24 cellular contexts compared by ENCODE assay signal in genomic region chr18:2913398-2914005, GRCh38.
DNase-seq lines count a peak whose midpoint lies in the region; ATAC-seq and TF ChIP-seq lines count a peak whose summit lies in the region.
"Had no signal": no experiment of that assay in that cellular context is flagged by ENCODE, and none has a peak within 500 bp of the region (broad histone marks: within the 10 kb centered on the region; RNA-seq: fewer than 3 reads in every experiment).

No MANE protein-coding gene starts in this region.

- peaks cover 21% of the 10 kb centered on the region for H3K4me1 Mint-ChIP-seq in activated naive CD8-positive, alpha-beta T cell (ENCODE audit: low read depth)
- H3K4me1 Mint-ChIP-seq in activated naive CD8-positive, alpha-beta T cell treated with anti-CD3 and anti-CD28 coated beads for 36 hours = peaks cover 25% of the 10 kb centered on the region
- H3K4me1 Mint-ChIP-seq in neural crest cell = peaks cover 20% of the 10 kb centered on the region

- no peaks in the 10 kb centered on the region for H3K79me2 ChIP-seq in MM.1S (ENCODE audit: low read length)

- H3K4me3 Mint-ChIP-seq in activated naive CD8-positive, alpha-beta T cell = no peak overlapping the region
- H3K4me3 Mint-ChIP-seq in activated naive CD8-positive, alpha-beta T cell treated with anti-CD3 and anti-CD28 coated beads for 36 hours = no peak overlapping the region
- H3K4me3 Mint-ChIP-seq in neural crest cell = peak overlapping the region; percentile 5
- H3K4me3 Mint-ChIP-seq: activated T-helper 17 cell treated with anti-CD3 and anti-CD28 coated beads, Interleukin-2, amount 50 U/mL, for 72 hours had no signal

- H3K4me3 ChIP-seq in adipocyte (ENCODE audit: low read length) (no peak overlapping the region), MM.1S (ENCODE audit: low read length) (no peak overlapping the region)
- H3K4me3 ChIP-seq: lower lobe of right lung, PC-9, SJCRH30, transverse colon had no signal

- H3K9me2 ChIP-seq in MM.1S (replicated peaks; ENCODE audit: insufficient read depth, low read length) = no peaks in the 10 kb centered on the region

- H3K27me3 ChIP-seq in adipocyte (replicated peaks; ENCODE audit: control insufficient read depth, insufficient read depth, low read length) (no peaks in the 10 kb centered on the region), MM.1S (replicated peaks; ENCODE audit: insufficient read depth, low read length) (no peaks in the 10 kb centered on the region)
- H3K27me3 ChIP-seq: SJCRH30, transverse colon had no signal

- H3K27me3 Mint-ChIP-seq in activated naive CD8-positive, alpha-beta T cell = no peaks in the 10 kb centered on the region
- no peaks in the 10 kb centered on the region for H3K27me3 Mint-ChIP-seq in activated naive CD8-positive, alpha-beta T cell treated with anti-CD3 and anti-CD28 coated beads for 36 hours
- peaks cover under 1% of the 10 kb centered on the region for H3K27me3 Mint-ChIP-seq in neural crest cell (ENCODE audit: low read depth)
- H3K27me3 Mint-ChIP-seq: activated T-helper 17 cell treated with anti-CD3 and anti-CD28 coated beads, Interleukin-2, amount 50 U/mL, for 72 hours; CD8-positive, alpha-beta memory T cell had no signal

- no peaks in the 10 kb centered on the region for H4K20me1 ChIP-seq in MM.1S (ENCODE audit: insufficient read depth, low read length)

- H3K9me3 Mint-ChIP-seq in activated naive CD8-positive, alpha-beta T cell (ENCODE audit: low read depth) = no peaks in the 10 kb centered on the region
- H3K9me3 Mint-ChIP-seq in activated naive CD8-positive, alpha-beta T cell treated with anti-CD3 and anti-CD28 coated beads for 36 hours = no peaks in the 10 kb centered on the region
- H3K9me3 Mint-ChIP-seq in neural crest cell = no peaks in the 10 kb centered on the region
- H3K9me3 Mint-ChIP-seq: activated T-helper 17 cell treated with anti-CD3 and anti-CD28 coated beads, Interleukin-2, amount 50 U/mL, for 72 hours; CD8-positive, alpha-beta memory T cell had no signal

- no peak overlapping the region for H2AFZ ChIP-seq in MM.1S (ENCODE audit: low read length)
- H2AFZ ChIP-seq: PC-9 had no signal

- no peaks in the 10 kb centered on the region for H3F3A ChIP-seq in MM.1S (ENCODE audit: insufficient read depth, low read length)

- no peak overlapping the region for H3K4me2 ChIP-seq in MM.1S (ENCODE audit: low read depth, low read length)
- H3K4me2 ChIP-seq: PC-9 had no signal

- H3K27ac ChIP-seq in MM.1S (ENCODE audit: low read length) = no peak overlapping the region
- H3K27ac ChIP-seq: lower lobe of right lung, PC-9, SJCRH30, transverse colon had no signal

- H3K9me3 ChIP-seq in adipocyte (ENCODE audit: control insufficient read depth, low read length) (no peaks in the 10 kb centered on the region), MM.1S (replicated peaks; ENCODE audit: insufficient read depth, low read length) (no peaks in the 10 kb centered on the region)
- H3K9me3 ChIP-seq: lower lobe of right lung, SJCRH30, transverse colon had no signal

- ATAC-seq in GM18498 (IDR thresholded peaks at IDR 0.05; ENCODE audit: unreplicated experiment) = no peak
- ATAC-seq: activated T-helper 17 cell treated with anti-CD3 and anti-CD28 coated beads, Interleukin-2, amount 50 U/mL, for 72 hours; lower lobe of right lung had no signal

- H3K36me3 ChIP-seq in adipocyte (ENCODE audit: control insufficient read depth, insufficient read depth, low read length, severe bottlenecking) (peaks cover 58% of the 10 kb centered on the region), MM.1S (replicated peaks; ENCODE audit: insufficient read depth, low read length) (no peaks in the 10 kb centered on the region)

- H3K4me1 ChIP-seq in adipocyte (ENCODE audit: control insufficient read depth, insufficient read depth, low read length) = peaks cover 12% of the 10 kb centered on the region
- H3K4me1 ChIP-seq in MM.1S (ENCODE audit: low read length) = no peaks in the 10 kb centered on the region
- H3K4me1 ChIP-seq: SJCRH30 had no signal

- TF ChIP-seq CTCF in neural crest cell (conservative IDR thresholded peaks at IDR 0.05) (no peak), MM.1S (IDR thresholded peaks at IDR 0.05; ENCODE audit: low read length) (no peak)

- H3K36me3 Mint-ChIP-seq in activated naive CD8-positive, alpha-beta T cell = peaks cover 2% of the 10 kb centered on the region
- H3K36me3 Mint-ChIP-seq in activated naive CD8-positive, alpha-beta T cell treated with anti-CD3 and anti-CD28 coated beads for 36 hours = peaks cover 27% of the 10 kb centered on the region
- peaks cover 5% of the 10 kb centered on the region for H3K36me3 Mint-ChIP-seq in neural crest cell (ENCODE audit: low read depth)

- peak overlapping the region; percentile 54 for H3K27ac Mint-ChIP-seq in activated naive CD8-positive, alpha-beta T cell
- H3K27ac Mint-ChIP-seq in activated naive CD8-positive, alpha-beta T cell treated with anti-CD3 and anti-CD28 coated beads for 36 hours = no peak overlapping the region
- no peak overlapping the region for H3K27ac Mint-ChIP-seq in neural crest cell (ENCODE audit: unreplicated experiment)
- H3K27ac Mint-ChIP-seq: activated T-helper 17 cell treated with anti-CD3 and anti-CD28 coated beads, Interleukin-2, amount 50 U/mL, for 72 hours had no signal

- DNase-seq in activated naive CD8-positive, alpha-beta T cell treated with anti-CD3 and anti-CD28 coated beads for 36 hours = no peak
- DNase-seq in adipocyte (ENCODE audit: low read depth) (no peak), neural crest cell (ENCODE audit: low read depth, low spot score) (no peak), ureter (ENCODE audit: low spot score) (peak; percentile 31), MM.1S (no peak)
- no peak for DNase-seq in stimulated activated CD4-positive, alpha-beta T cell treated with anti-CD3 and anti-CD28 coated beads, Interleukin-4, amount 100 ng/mL, for 4 hours
- DNase-seq: activated CD4-positive, alpha-beta T cell treated with anti-CD3 and anti-CD28 coated beads, Interleukin-2, amount 50 U/mL, for 48 hours; amniotic stem cell; CD8-positive, alpha-beta memory T cell; dermis blood vessel endothelial cell; DMS79 treated with DMSO at 0.1 percent for 48 hours; HCEC 1CT; lower lobe of right lung; NCI-H1092 treated with DMSO at 0.1 percent for 48 hours; NCI-H2081; occipital lobe; PC-9; stimulated activated naive CD4-positive, alpha-beta T cell treated with Interleukin-2 at 50 U/mL for 16 hours; T-helper 1 cell; transverse colon had no signal

- H3K9ac ChIP-seq in adipocyte (ENCODE audit: low read length) (peak overlapping the region; percentile 26), MM.1S (ENCODE audit: low read length) (no peak overlapping the region)
